Comparison of ENCODE assay signal across 8 cellular contexts in the genomic region with DNA sequence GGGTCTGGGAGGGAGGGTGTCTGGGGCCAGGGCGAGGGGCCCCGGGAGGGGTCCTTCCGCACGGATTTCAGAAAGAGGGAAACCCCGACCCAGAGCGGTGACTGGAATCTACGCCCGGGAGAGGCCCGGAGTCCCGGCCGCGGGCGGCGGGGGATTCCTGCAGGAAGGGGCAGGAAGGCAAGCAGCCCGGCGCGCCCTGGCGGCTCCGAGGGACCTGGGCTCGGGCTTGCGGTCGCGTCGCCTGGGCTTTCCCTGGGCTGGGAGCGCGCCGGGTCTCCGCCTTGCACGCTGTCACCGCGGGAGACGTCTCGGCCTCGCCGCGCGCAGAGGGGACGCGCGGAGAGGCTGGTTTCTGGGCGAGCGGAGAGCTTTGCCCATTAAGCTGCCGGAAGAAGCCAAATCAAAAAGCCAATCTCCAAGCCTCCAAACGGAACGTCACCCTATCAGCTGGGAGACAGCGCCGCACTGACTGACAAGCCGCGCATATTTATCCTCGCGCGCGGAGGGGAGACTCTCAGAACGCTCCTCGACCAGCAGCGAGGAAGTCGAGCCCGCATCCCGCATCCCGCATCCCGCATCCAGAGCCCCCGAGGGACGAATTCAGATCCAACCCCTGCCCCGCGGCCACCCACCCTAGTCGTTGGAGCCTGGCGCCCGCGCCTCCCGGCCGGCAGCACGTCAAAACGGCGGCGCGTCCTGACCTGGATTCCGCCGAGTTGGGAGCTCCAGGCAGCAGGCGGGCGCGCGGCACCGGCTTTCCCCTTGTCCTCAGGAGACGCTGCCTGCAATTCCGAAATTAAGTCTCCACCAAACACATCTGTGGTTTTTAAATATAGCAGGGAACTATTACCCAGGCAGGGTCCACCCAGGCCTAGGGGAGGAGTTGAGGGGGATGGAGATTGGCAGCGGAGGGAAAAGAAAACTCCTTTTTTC. TPM values are rescaled to one million over a fixed set of nuclear protein-coding genes. Genes with fewer than 3 reads are reported as not detected.
DNase-seq lines count a peak whose midpoint lies in the region; ATAC-seq and TF ChIP-seq lines count a peak whose summit lies in the region.

A gene with protein sequence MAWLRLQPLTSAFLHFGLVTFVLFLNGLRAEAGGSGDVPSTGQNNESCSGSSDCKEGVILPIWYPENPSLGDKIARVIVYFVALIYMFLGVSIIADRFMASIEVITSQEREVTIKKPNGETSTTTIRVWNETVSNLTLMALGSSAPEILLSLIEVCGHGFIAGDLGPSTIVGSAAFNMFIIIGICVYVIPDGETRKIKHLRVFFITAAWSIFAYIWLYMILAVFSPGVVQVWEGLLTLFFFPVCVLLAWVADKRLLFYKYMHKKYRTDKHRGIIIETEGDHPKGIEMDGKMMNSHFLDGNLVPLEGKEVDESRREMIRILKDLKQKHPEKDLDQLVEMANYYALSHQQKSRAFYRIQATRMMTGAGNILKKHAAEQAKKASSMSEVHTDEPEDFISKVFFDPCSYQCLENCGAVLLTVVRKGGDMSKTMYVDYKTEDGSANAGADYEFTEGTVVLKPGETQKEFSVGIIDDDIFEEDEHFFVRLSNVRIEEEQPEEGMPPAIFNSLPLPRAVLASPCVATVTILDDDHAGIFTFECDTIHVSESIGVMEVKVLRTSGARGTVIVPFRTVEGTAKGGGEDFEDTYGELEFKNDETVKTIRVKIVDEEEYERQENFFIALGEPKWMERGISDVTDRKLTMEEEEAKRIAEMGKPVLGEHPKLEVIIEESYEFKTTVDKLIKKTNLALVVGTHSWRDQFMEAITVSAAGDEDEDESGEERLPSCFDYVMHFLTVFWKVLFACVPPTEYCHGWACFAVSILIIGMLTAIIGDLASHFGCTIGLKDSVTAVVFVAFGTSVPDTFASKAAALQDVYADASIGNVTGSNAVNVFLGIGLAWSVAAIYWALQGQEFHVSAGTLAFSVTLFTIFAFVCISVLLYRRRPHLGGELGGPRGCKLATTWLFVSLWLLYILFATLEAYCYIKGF (minus strand): TSS at position 344 of the 933 bp plus-strand sequence. CDS start 20,529 bp downstream, outside the sequence.

- DNase-seq in AG04449 (ENCODE audit: low read depth, low spot score), result no peak
- DNase-seq in LNCaP clone FGC (ENCODE audit: low read depth), result peak; percentile 26
- peak; percentile 36 to 51 for DNase-seq in activated CD4-positive, alpha-beta T cell treated with anti-CD3 and anti-CD28 coated beads, Interleukin-2, amount 50 U/mL, for 48 hours
- DNase-seq in mucosa of gallbladder (ENCODE audit: low spot score), result peak; percentile 21
- DNase-seq in upper lobe of left lung, result peak in 1 of 2 donors; percentile 88
- DNase-seq in RPMI8226, result no peak

- peaks cover 0 to 17% (median 12%) of the 10 kb centered on the region in 4 donors for H3K27me3 ChIP-seq in upper lobe of left lung

- WGBS in upper lobe of left lung, 2 donors, result 1 to 2% methylated on average over 3 to 77 of the region's 86 CpGs

- H3K4me1 ChIP-seq in upper lobe of left lung, result peaks cover 20 to 29% (median 24%) of the 10 kb centered on the region in 4 donors

- TF ChIP-seq CTCF in AG04449 (IDR thresholded peaks at IDR 0.05; ENCODE audit: insufficient read depth, low read length, missing control alignments), result no peak
- TF ChIP-seq CTCF in LNCaP clone FGC (IDR thresholded peaks at IDR 0.05; ENCODE audit: control insufficient read depth, extremely low read depth, insufficient read depth), result no peak
- TF ChIP-seq CTCF in upper lobe of left lung (IDR thresholded peaks at IDR 0.05), result no peak

- TF ChIP-seq POLR2A in GM15510 (IDR thresholded peaks at IDR 0.05; ENCODE audit: borderline replicate concordance, extremely low read depth, insufficient read length) (peak; percentile 48), upper lobe of left lung (IDR thresholded peaks at IDR 0.05) (no peak)

- POLR2A ChIA-PET in AG04449 (lab: Yijun Ruan, JAX), result no interaction called here

- no peaks in the 10 kb centered on the region for H3K36me3 ChIP-seq in upper lobe of left lung

- peak; percentile 46 for ATAC-seq in esophagus mucosa
- ATAC-seq in upper lobe of left lung (ENCODE audit: low FRiP score in 2 of 2), result peak in 1 of 2 donors; percentile 27

- H3K4me3 ChIP-seq in AG04449 (ENCODE audit: low read depth, low read length) (peak within 1 kb of the TSS; percentile 54), LNCaP clone FGC (ENCODE audit: low read depth, low read length) (peak within 1 kb of the TSS; percentile 41), upper lobe of left lung (peak within 1 kb of the TSS; percentile 36 to 59 (median 48))

- TF ChIP-seq EP300 in upper lobe of left lung (IDR thresholded peaks at IDR 0.05), result no peak

- peak within 1 kb of the TSS in 2 of 4 donors; percentile 8 to 26 for H3K27ac ChIP-seq in upper lobe of left lung

- CTCF ChIA-PET in AG04449 (lab: Yijun Ruan, JAX), result no interaction called here

- no peaks in the 10 kb centered on the region for H3K9me3 ChIP-seq in upper lobe of left lung

RNA-seq across cellular contexts. Expression of the gene that starts here (rescaled TPM):
- 0.08 TPM for total RNA-seq in esophagus mucosa
- 1.5 TPM for total RNA-seq in mucosa of gallbladder
- 1 to 10 TPM in 3 of 6 donors, under 1 TPM in 3; 0.49 to 1.4 (median 1.0) TPM for total RNA-seq in upper lobe of left lung

Comparison
In these comparisons a context has a peak if more than half of its experiments do, and no peak if none do; other contexts are left out.
1. Peak in ATAC-seq in esophagus mucosa; RNA of the gene not detected or under 1 TPM.
2. DNase-seq: peak in LNCaP clone FGC (single experiment), activated CD4-positive, alpha-beta T cell treated with anti-CD3 and anti-CD28 coated beads, Interleukin-2, amount 50 U/mL, for 48 hours (2 of 2) and mucosa of gallbladder (single experiment); none in AG04449 (single experiment) and RPMI8226 (single experiment).
3. Peak in every context shown above with its lines, with median percentiles within 50 percentile points of each other: H3K4me3 ChIP-seq.